In genomic region chrX:50204364-50204899, GRCh38 we compare ENCODE assay signal across 8 cellular contexts. TPM values are rescaled to one million over a fixed set of nuclear protein-coding genes. Genes with fewer than 3 reads are reported as not detected.
DNase-seq lines count a peak whose midpoint lies in the region; ATAC-seq and TF ChIP-seq lines count a peak whose summit lies in the region.

TSS of gene CCNB3 (plus strand) at chrX:50204765. CDS start at chrX:50285164, 80,399 bp downstream.

- TF ChIP-seq CTCF in mucosa of descending colon (IDR thresholded peaks at IDR 0.05) = peak; percentile 27

- no peak within 1 kb of the TSS for H3K4me3 ChIP-seq in mucosa of descending colon

- H3K36me3 Mint-ChIP-seq in effector memory CD8-positive, alpha-beta T cell (ENCODE audit: insufficient read depth) = peaks cover 9% of the 10 kb centered on the region

- peak within 1 kb of the TSS; percentile 65 to 84 for H3K4me3 Mint-ChIP-seq in effector memory CD8-positive, alpha-beta T cell

- peak within 1 kb of the TSS; percentile 86 to 88 for H3K27ac Mint-ChIP-seq in effector memory CD8-positive, alpha-beta T cell

- H3K9me3 Mint-ChIP-seq in effector memory CD8-positive, alpha-beta T cell = no peaks in the 10 kb centered on the region

- no peaks in the 10 kb centered on the region for H3K9me3 ChIP-seq in mucosa of descending colon

- peaks cover 0 to under 1% of the 10 kb centered on the region in 2 donors for H3K27me3 Mint-ChIP-seq in effector memory CD8-positive, alpha-beta T cell

- DNase-seq in CMK (ENCODE audit: low read depth) (peak; percentile 41), NCI-H774 (lab: John Stamatoyannopoulos, UW) (peak; percentile 46), mucosa of descending colon (peak; percentile 71 to 81 (median 75))
- DNase-seq in activated CD8-positive, alpha-beta memory T cell treated with anti-CD3 and anti-CD28 coated beads for 24 hours = peak; percentile 81
- peak; percentile 55 to 59 (median 58) for DNase-seq in effector memory CD8-positive, alpha-beta T cell
- peak; percentile 41 to 46 for DNase-seq in stimulated activated CD8-positive, alpha-beta memory T cell treated with anti-CD3 and anti-CD28 coated beads, Interleukin-4, amount 100 ng/mL, for 1 hour (ENCODE audit: low read depth in 2 of 2, low spot score in 1 of 2)

- ATAC-seq in GM19452 (IDR thresholded peaks at IDR 0.05; ENCODE audit: unreplicated experiment) = peak; percentile 98
- ATAC-seq in HG03565 (IDR thresholded peaks at IDR 0.05; ENCODE audit: unreplicated experiment) = peak; percentile 97
- ATAC-seq in effector memory CD8-positive, alpha-beta T cell (replicated peaks) = peak; percentile 97
- peak; percentile 97 for ATAC-seq in mucosa of descending colon

- H3K36me3 ChIP-seq in mucosa of descending colon (ENCODE audit: low read depth) = no peaks in the 10 kb centered on the region

- intact Hi-C loops in mucosa of descending colon (cut with DNase I, micrococcal nuclease) = no loop called here

- no peaks in the 10 kb centered on the region for H3K4me1 ChIP-seq in mucosa of descending colon (ENCODE audit: low read depth)

- peaks cover 0 to 3% of the 10 kb centered on the region in 2 donors for H3K4me1 Mint-ChIP-seq in effector memory CD8-positive, alpha-beta T cell (ENCODE audit: low read depth in 2 of 2)

RNA-seq across cellular contexts. Expression of gene CCNB3, which starts in this region (rescaled TPM):
- 1 to 10 TPM in 1 of 3 donors, under 1 TPM in 2; 0.60 to 1.8 (median 0.80) TPM for total RNA-seq in mucosa of descending colon
